11 cellular contexts compared by ENCODE assay signal in the genomic region with DNA sequence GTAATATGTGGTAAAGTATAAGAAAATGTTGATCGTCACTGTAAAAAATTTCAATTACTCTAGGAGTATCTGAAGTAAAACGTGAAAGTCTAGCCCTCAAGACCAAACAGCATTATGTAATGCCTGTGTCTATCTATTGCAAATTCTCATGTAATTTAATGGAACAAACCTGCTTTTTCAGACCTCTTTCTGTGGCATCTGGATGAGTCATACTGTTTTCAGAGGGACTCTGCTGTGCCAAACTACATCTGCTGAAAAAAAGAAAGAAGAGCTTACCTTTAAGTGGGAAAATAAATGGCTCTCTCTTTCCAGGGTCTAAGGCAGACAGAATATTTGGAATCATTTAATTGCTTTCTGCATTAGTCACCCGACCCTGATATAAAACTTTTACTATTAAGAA.
"Had no signal": no experiment of that assay in that cellular context is flagged by ENCODE, and none has a peak within 500 bp of the region (broad histone marks: within the 10 kb centered on the region; RNA-seq: fewer than 3 reads in every experiment).

No MANE protein-coding gene starts in this region.

- H3K36me3 ChIP-seq: thoracic aorta had no signal

- DNase-seq: activated CD8-positive, alpha-beta memory T cell treated with anti-CD3 and anti-CD28 coated beads, Interleukin-2, amount 10 ng/mL, durations not matched to agents 7 days and 5 days; activated effector memory CD4-positive, alpha-beta T cell treated with Interleukin-2 at 50 U/mL for 16 hours; activated T-cell treated with anti-CD3 and anti-CD28 coated beads, Interleukin-2, amount 50 U/mL, for 24 hours; amniotic stem cell; kidney; midbrain; naive B cell; stimulated activated CD4-positive, alpha-beta T cell treated with anti-CD3 and anti-CD28 coated beads, Interleukin-4, amount 100 ng/mL, for 4 hours; stimulated activated naive CD8-positive, alpha-beta T cell treated with anti-CD3 and anti-CD28 coated beads, Interleukin-15, amount 100 ng/mL, for 72 hours had no signal

- H3K4me3 ChIP-seq: skin epidermis, thoracic aorta had no signal

- H3K9me3 ChIP-seq: thoracic aorta had no signal

- H3K27ac ChIP-seq: skin epidermis, thoracic aorta had no signal
